In the genomic region with DNA sequence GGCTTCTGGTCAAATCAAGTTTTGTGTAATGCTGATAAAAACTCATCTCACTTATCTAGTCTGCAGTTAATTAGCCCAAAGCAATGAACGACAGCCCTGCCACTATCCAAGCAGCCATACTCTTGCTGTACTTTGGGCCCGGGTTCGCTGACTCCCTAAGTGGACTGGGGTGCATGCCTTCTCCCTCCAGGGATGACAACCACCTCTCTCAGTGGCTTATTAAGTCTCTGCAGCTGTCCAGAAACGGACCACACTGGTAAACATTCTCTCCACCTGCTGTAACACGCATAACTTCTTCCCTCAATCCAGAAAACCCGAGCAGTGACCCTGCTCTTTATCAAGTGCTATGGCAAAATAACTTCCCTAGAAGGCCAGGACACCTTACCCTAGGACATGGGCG, we compare ENCODE assay signal across 20 cellular contexts. TPM values are rescaled to one million over a fixed set of nuclear protein-coding genes. Genes with fewer than 3 reads are reported as not detected.
DNase-seq lines count a peak whose midpoint lies in the region; ATAC-seq and TF ChIP-seq lines count a peak whose summit lies in the region.
"Had no signal": no experiment of that assay in that cellular context is flagged by ENCODE, and none has a peak within 500 bp of the region (broad histone marks: within the 10 kb centered on the region; RNA-seq: fewer than 3 reads in every experiment).

No MANE protein-coding gene starts in this region.

- DNase-seq in cardiac muscle cell (ENCODE audit: low read depth in 1 of 2, low spot score in 1 of 2) (no peak), heart right ventricle (no peak), naive B cell (no peak), upper lobe of left lung (no peak), left lobe of liver (ENCODE audit: low spot score) (no peak), NCI-H1694 (lab: John Stamatoyannopoulos, UW) (no peak)
- no peak for DNase-seq in activated naive CD8-positive, alpha-beta T cell treated with anti-CD3 and anti-CD28 coated beads for 36 hours
- DNase-seq: activated CD8-positive, alpha-beta memory T cell treated with anti-CD3 and anti-CD28 coated beads, Interleukin-2, amount 10 ng/mL, durations not matched to agents 7 days and 5 days; activated effector memory CD4-positive, alpha-beta T cell treated with Interleukin-2 at 50 U/mL for 16 hours; DMS153; effector CD8-positive, alpha-beta T cell; GM23248; NCI-H1092; NCI-H69; T-helper 9 cell had no signal

- peaks cover 22% of the 10 kb centered on the region for H3K36me3 Mint-ChIP-seq in activated naive CD8-positive, alpha-beta T cell treated with anti-CD3 and anti-CD28 coated beads for 36 hours
- peaks cover 0 to 10% of the 10 kb centered on the region in 2 donors for H3K36me3 Mint-ChIP-seq in naive B cell

- no peak for TF ChIP-seq EP300 in upper lobe of left lung (IDR thresholded peaks at IDR 0.05)

- peak overlapping the region; percentile 55 for H3K27ac Mint-ChIP-seq in activated naive CD8-positive, alpha-beta T cell treated with anti-CD3 and anti-CD28 coated beads for 36 hours
- peak overlapping the region in 4 of 6 donors; percentile 5 to 54 (median 26) for H3K27ac Mint-ChIP-seq in naive B cell
- H3K27ac Mint-ChIP-seq: activated CD8-positive, alpha-beta memory T cell treated with anti-CD3 and anti-CD28 coated beads, Interleukin-2, amount 10 ng/mL, durations not matched to agents 7 days and 5 days had no signal

- ATAC-seq in heart right ventricle: no peak
- no peak for ATAC-seq in naive B cell (ENCODE audit: low read depth in 2 of 2)
- no peak for ATAC-seq in upper lobe of left lung (ENCODE audit: low FRiP score in 2 of 2)
- no peak for ATAC-seq in GM19324 (IDR thresholded peaks at IDR 0.05; ENCODE audit: low FRiP score, unreplicated experiment)
- no peak for ATAC-seq in left lobe of liver
- ATAC-seq: A549; activated CD4-positive, CD25-positive, alpha-beta regulatory T cell treated with anti-CD3 and anti-CD28 coated beads, Interleukin-2, amount 50 U/mL, for 24 hours; activated CD8-positive, alpha-beta memory T cell treated with anti-CD3 and anti-CD28 coated beads, Interleukin-2, amount 10 ng/mL, durations not matched to agents 7 days and 5 days had no signal

- H3K27me3 ChIP-seq in cardiac muscle cell (no peaks in the 10 kb centered on the region), heart right ventricle (no peaks in the 10 kb centered on the region), upper lobe of left lung (no peaks in the 10 kb centered on the region)

- 56 to 70% methylated on average over 7 of the region's 7 CpGs for WGBS in heart right ventricle, 2 donors
- WGBS in upper lobe of left lung, 2 donors: 69 to 72% methylated on average over 7 of the region's 7 CpGs

- no peak overlapping the region for H3K4me3 Mint-ChIP-seq in activated naive CD8-positive, alpha-beta T cell treated with anti-CD3 and anti-CD28 coated beads for 36 hours
- no peak overlapping the region for H3K4me3 Mint-ChIP-seq in naive B cell
- H3K4me3 Mint-ChIP-seq: activated CD8-positive, alpha-beta memory T cell treated with anti-CD3 and anti-CD28 coated beads, Interleukin-2, amount 10 ng/mL, durations not matched to agents 7 days and 5 days had no signal

- TF ChIP-seq CTCF in cardiac muscle cell (IDR thresholded peaks at IDR 0.05; ENCODE audit: low read depth, low read length) (no peak), heart right ventricle (IDR thresholded peaks at IDR 0.05) (no peak), upper lobe of left lung (IDR thresholded peaks at IDR 0.05) (no peak)

- TF ChIP-seq POLR2A in upper lobe of left lung (IDR thresholded peaks at IDR 0.05): no peak

- peaks cover 61% of the 10 kb centered on the region for H3K4me1 ChIP-seq in cardiac muscle cell (ENCODE audit: low read depth)
- H3K4me1 ChIP-seq in heart right ventricle: peaks cover 5 to 75% (median 59%) of the 10 kb centered on the region in 9 donors
- peaks cover 23 to 55% (median 47%) of the 10 kb centered on the region in 4 donors for H3K4me1 ChIP-seq in upper lobe of left lung

- no peaks in the 10 kb centered on the region for H3K36me3 ChIP-seq in cardiac muscle cell
- H3K36me3 ChIP-seq in heart right ventricle: no peaks in the 10 kb centered on the region
- no peaks in the 10 kb centered on the region for H3K36me3 ChIP-seq in upper lobe of left lung

- intact Hi-C loops in heart right ventricle (cut with DNase I): no loop called here

- peaks cover 60% of the 10 kb centered on the region for H3K4me1 Mint-ChIP-seq in activated naive CD8-positive, alpha-beta T cell treated with anti-CD3 and anti-CD28 coated beads for 36 hours
- peaks cover 38 to 64% (median 61%) of the 10 kb centered on the region in 3 donors for H3K4me1 Mint-ChIP-seq in naive B cell

- no peaks in the 10 kb centered on the region for H3K27me3 Mint-ChIP-seq in activated naive CD8-positive, alpha-beta T cell treated with anti-CD3 and anti-CD28 coated beads for 36 hours
- no peaks in the 10 kb centered on the region for H3K27me3 Mint-ChIP-seq in naive B cell
- H3K27me3 Mint-ChIP-seq: activated CD8-positive, alpha-beta memory T cell treated with anti-CD3 and anti-CD28 coated beads, Interleukin-2, amount 10 ng/mL, durations not matched to agents 7 days and 5 days had no signal

- H3K9me3 Mint-ChIP-seq in activated naive CD8-positive, alpha-beta T cell treated with anti-CD3 and anti-CD28 coated beads for 36 hours: no peaks in the 10 kb centered on the region
- no peaks in the 10 kb centered on the region for H3K9me3 Mint-ChIP-seq in naive B cell

- H3K27ac ChIP-seq in cardiac muscle cell (peak overlapping the region; percentile 83), heart right ventricle (peak overlapping the region in 4 of 10 donors; percentile 19 to 53 (median 36)), upper lobe of left lung (peak overlapping the region in 3 of 4 donors; percentile 36 to 52 (median 40))
- H3K27ac ChIP-seq: A549, C4-2B, GM23248, HL-60 had no signal

- H3K9me3 ChIP-seq in cardiac muscle cell (ENCODE audit: low read depth) (no peaks in the 10 kb centered on the region), heart right ventricle (no peaks in the 10 kb centered on the region), upper lobe of left lung (no peaks in the 10 kb centered on the region)
- H3K9me3 ChIP-seq: A549 had no signal

- H3K4me3 ChIP-seq in cardiac muscle cell (no peak overlapping the region), heart right ventricle (no peak overlapping the region), upper lobe of left lung (no peak overlapping the region)
- H3K4me3 ChIP-seq: A549, GM23248 had no signal

RNA-seq across cellular contexts. Expression of gene FBXW4, which starts 3.9 kb away (rescaled TPM):
- total RNA-seq in cardiac muscle cell (58.2 and 72.0 TPM in 2 replicates), heart right ventricle (100 to 1,000 TPM in 4 of 10 donors, 10 to 100 TPM in 6; 78.1 to 118 (median 96.8) TPM), upper lobe of left lung (100 to 1,000 TPM in 2 of 6 donors, 10 to 100 TPM in 4; 75.2 to 223 (median 88.5) TPM), left lobe of liver (32.2 TPM)
- polyA plus RNA-seq in cardiac muscle cell (18.8 and 19.6 TPM in 2 replicates), heart right ventricle (10 to 100 TPM; 31.8 to 63.2 TPM), naive B cell (ENCODE audit: low read depth in 6 of 6) (10 to 100 TPM in 2 of 6 donors, 1 to 10 TPM in 3, under 1 TPM in 1; 0.50 to 13.8 (median 7.1) TPM)
- total RNA-seq in activated naive CD8-positive, alpha-beta T cell treated with anti-CD3 and anti-CD28 coated beads for 36 hours: 10 to 100 TPM; 29.5 to 34.0 TPM
